17 cellular contexts compared by ENCODE assay signal in genomic region chr1:24349891-24350290, GRCh38. TPM values are rescaled to one million over a fixed set of nuclear protein-coding genes. Genes with fewer than 3 reads are reported as not detected.
A peak's percentile ranks its signal among the peaks of the same experiment; 100 is the strongest.
DNase-seq lines count a peak whose midpoint lies in the region; ATAC-seq lines count a peak whose summit lies in the region.
"Had no signal": no experiment of that assay in that cellular context is flagged by ENCODE, and none has a peak within 500 bp of the region (broad histone marks: within the 10 kb centered on the region; RNA-seq: fewer than 3 reads in every experiment).

No MANE protein-coding gene starts in this region.

- no peak for ATAC-seq in activated CD8-positive, alpha-beta memory T cell treated with anti-CD3 and anti-CD28 coated beads, Interleukin-2, amount 10 ng/mL, durations not matched to agents 7 days and 5 days
- peak; percentile 59 for ATAC-seq in stimulated activated effector memory CD8-positive, alpha-beta T cell treated with anti-CD3 and anti-CD28 coated beads, Interleukin-12 subunit alpha, Interleukin-12 subunit beta, amount 100 ng/mL, for 72 hours
- ATAC-seq: heart left ventricle; naive thymus-derived CD4-positive, alpha-beta T cell had no signal

- peak overlapping the region; percentile 11 for H3K27ac Mint-ChIP-seq in activated CD8-positive, alpha-beta memory T cell treated with anti-CD3 and anti-CD28 coated beads, Interleukin-2, amount 10 ng/mL, durations not matched to agents 7 days and 5 days
- peak overlapping the region; percentile 83 for H3K27ac Mint-ChIP-seq in activated T-helper 1 cell treated with anti-CD3 and anti-CD28 coated beads, Interleukin-12 subunit alpha, Interleukin-12 subunit beta, Interleukin-2, Interleukin-4 antibody, amounts not matched to agents 30 ng/mL and 10 ng/mL and 1 ng/mL, durations not matched to agents 14 hours and 24 hours and 36 hours
- H3K27ac Mint-ChIP-seq in stimulated activated effector memory CD8-positive, alpha-beta T cell treated with anti-CD3 and anti-CD28 coated beads, Interleukin-12 subunit alpha, Interleukin-12 subunit beta, amount 100 ng/mL, for 72 hours = peak overlapping the region; percentile 86
- H3K27ac Mint-ChIP-seq: progenitor cell of endocrine pancreas had no signal

- peaks cover 34% of the 10 kb centered on the region for H3K4me1 Mint-ChIP-seq in activated CD8-positive, alpha-beta memory T cell treated with anti-CD3 and anti-CD28 coated beads, Interleukin-2, amount 10 ng/mL, durations not matched to agents 7 days and 5 days
- peaks cover 45% of the 10 kb centered on the region for H3K4me1 Mint-ChIP-seq in activated T-helper 1 cell treated with anti-CD3 and anti-CD28 coated beads, Interleukin-12 subunit alpha, Interleukin-12 subunit beta, Interleukin-2, Interleukin-4 antibody, amounts not matched to agents 30 ng/mL and 10 ng/mL and 1 ng/mL, durations not matched to agents 14 hours and 24 hours and 36 hours (ENCODE audit: low read depth)
- peaks cover 43% of the 10 kb centered on the region for H3K4me1 Mint-ChIP-seq in stimulated activated effector memory CD8-positive, alpha-beta T cell treated with anti-CD3 and anti-CD28 coated beads, Interleukin-12 subunit alpha, Interleukin-12 subunit beta, amount 100 ng/mL, for 72 hours

- peaks cover 4% of the 10 kb centered on the region for H3K27me3 Mint-ChIP-seq in activated CD8-positive, alpha-beta memory T cell treated with anti-CD3 and anti-CD28 coated beads, Interleukin-2, amount 10 ng/mL, durations not matched to agents 7 days and 5 days
- H3K27me3 Mint-ChIP-seq in activated T-helper 1 cell treated with anti-CD3 and anti-CD28 coated beads, Interleukin-12 subunit alpha, Interleukin-12 subunit beta, Interleukin-2, Interleukin-4 antibody, amounts not matched to agents 30 ng/mL and 10 ng/mL and 1 ng/mL, durations not matched to agents 14 hours and 24 hours and 36 hours (ENCODE audit: insufficient read depth) = peaks cover 10% of the 10 kb centered on the region
- H3K27me3 Mint-ChIP-seq: CD4-positive, CD25-positive, alpha-beta regulatory T cell had no signal

- no peaks in the 10 kb centered on the region for H3K36me3 Mint-ChIP-seq in activated CD8-positive, alpha-beta memory T cell treated with anti-CD3 and anti-CD28 coated beads, Interleukin-2, amount 10 ng/mL, durations not matched to agents 7 days and 5 days
- no peaks in the 10 kb centered on the region for H3K36me3 Mint-ChIP-seq in activated T-helper 1 cell treated with anti-CD3 and anti-CD28 coated beads, Interleukin-12 subunit alpha, Interleukin-12 subunit beta, Interleukin-2, Interleukin-4 antibody, amounts not matched to agents 30 ng/mL and 10 ng/mL and 1 ng/mL, durations not matched to agents 14 hours and 24 hours and 36 hours (ENCODE audit: low read depth)
- H3K36me3 Mint-ChIP-seq in stimulated activated effector memory CD8-positive, alpha-beta T cell treated with anti-CD3 and anti-CD28 coated beads, Interleukin-12 subunit alpha, Interleukin-12 subunit beta, amount 100 ng/mL, for 72 hours = no peaks in the 10 kb centered on the region

- intact Hi-C loops in activated T-helper 1 cell treated with anti-CD3 and anti-CD28 coated beads, Interleukin-12 subunit alpha, Interleukin-12 subunit beta, Interleukin-2, Interleukin-4 antibody, amounts not matched to agents 30 ng/mL and 10 ng/mL and 1 ng/mL, durations not matched to agents 14 hours and 24 hours and 36 hours (cut with micrococcal nuclease) = loop anchor here (1.0 kb wide), 1 partner anchor 28 kb away; no protein-coding TSS in a partner anchor
- intact Hi-C loops in head of caudate nucleus (cut with DNase I) = no loop called here

- CTCF ChIA-PET in activated CD8-positive, alpha-beta memory T cell treated with anti-CD3 and anti-CD28 coated beads, Interleukin-2, amount 10 ng/mL, durations not matched to agents 7 days and 5 days (lab: Charles Lee) = interaction anchor here (3.1 kb wide), 1 partner anchor 149 kb away, joined by 14 read pairs; no protein-coding TSS in a partner anchor

- DNase-seq in activated CD8-positive, alpha-beta memory T cell treated with anti-CD3 and anti-CD28 coated beads, Interleukin-2, amount 10 ng/mL, durations not matched to agents 7 days and 5 days = no peak
- DNase-seq in activated CD8-positive, alpha-beta memory T cell treated with anti-CD3 and anti-CD28 coated beads, Interleukin-2, amount 50 U/mL, for 4 hours = no peak
- no peak for DNase-seq in activated T-helper 1 cell treated with anti-CD3 and anti-CD28 coated beads, Interleukin-12 subunit alpha, Interleukin-12 subunit beta, Interleukin-2, Interleukin-4 antibody, amounts not matched to agents 30 ng/mL and 10 ng/mL and 1 ng/mL, durations not matched to agents 14 hours and 24 hours and 36 hours (ENCODE audit: low spot score)
- DNase-seq in head of caudate nucleus = peak in 34 of 42 donors; percentile 15 to 83 (median 44)
- DNase-seq in stimulated activated effector memory CD8-positive, alpha-beta T cell treated with anti-CD3 and anti-CD28 coated beads, Interleukin-12 subunit alpha, Interleukin-12 subunit beta, amount 100 ng/mL, for 72 hours (ENCODE audit: low spot score in 2 of 2) = no peak
- DNase-seq in effector CD4-positive, alpha-beta T cell = no peak
- no peak for DNase-seq in NCI-H510A treated with DMSO at 0.1 percent for 48 hours (lab: John Stamatoyannopoulos, UW)
- DNase-seq in HK-2 (ENCODE audit: unreplicated experiment) = no peak
- DNase-seq: ACHN, heart left ventricle, KBM-7, OCI-M1, T-helper 9 cell had no signal

- H3K9me3 Mint-ChIP-seq in activated CD8-positive, alpha-beta memory T cell treated with anti-CD3 and anti-CD28 coated beads, Interleukin-2, amount 10 ng/mL, durations not matched to agents 7 days and 5 days (ENCODE audit: low read depth) = no peaks in the 10 kb centered on the region
- H3K9me3 Mint-ChIP-seq in activated T-helper 1 cell treated with anti-CD3 and anti-CD28 coated beads, Interleukin-12 subunit alpha, Interleukin-12 subunit beta, Interleukin-2, Interleukin-4 antibody, amounts not matched to agents 30 ng/mL and 10 ng/mL and 1 ng/mL, durations not matched to agents 14 hours and 24 hours and 36 hours = no peaks in the 10 kb centered on the region
- H3K9me3 Mint-ChIP-seq in stimulated activated effector memory CD8-positive, alpha-beta T cell treated with anti-CD3 and anti-CD28 coated beads, Interleukin-12 subunit alpha, Interleukin-12 subunit beta, amount 100 ng/mL, for 72 hours = no peaks in the 10 kb centered on the region
- H3K9me3 Mint-ChIP-seq: CD4-positive, CD25-positive, alpha-beta regulatory T cell; naive thymus-derived CD4-positive, alpha-beta T cell had no signal

- H3K4me3 Mint-ChIP-seq in activated CD8-positive, alpha-beta memory T cell treated with anti-CD3 and anti-CD28 coated beads, Interleukin-2, amount 10 ng/mL, durations not matched to agents 7 days and 5 days = no peak overlapping the region
- peak overlapping the region; percentile 61 for H3K4me3 Mint-ChIP-seq in activated T-helper 1 cell treated with anti-CD3 and anti-CD28 coated beads, Interleukin-12 subunit alpha, Interleukin-12 subunit beta, Interleukin-2, Interleukin-4 antibody, amounts not matched to agents 30 ng/mL and 10 ng/mL and 1 ng/mL, durations not matched to agents 14 hours and 24 hours and 36 hours
- no peak overlapping the region for H3K4me3 Mint-ChIP-seq in stimulated activated effector memory CD8-positive, alpha-beta T cell treated with anti-CD3 and anti-CD28 coated beads, Interleukin-12 subunit alpha, Interleukin-12 subunit beta, amount 100 ng/mL, for 72 hours
- H3K4me3 Mint-ChIP-seq: CD4-positive, CD25-positive, alpha-beta regulatory T cell had no signal

RNA-seq across cellular contexts. Expression of gene GRHL3, which starts 30.7 kb away (rescaled TPM):
- under 1 TPM in 1 of 2 experiments, not detected in 1; 0.85 TPM for total RNA-seq in activated CD8-positive, alpha-beta memory T cell treated with anti-CD3 and anti-CD28 coated beads, Interleukin-2, amount 10 ng/mL, durations not matched to agents 7 days and 5 days
- total RNA-seq in activated T-helper 1 cell treated with anti-CD3 and anti-CD28 coated beads, Interleukin-12 subunit alpha, Interleukin-12 subunit beta, Interleukin-2, Interleukin-4 antibody, amounts not matched to agents 30 ng/mL and 10 ng/mL and 1 ng/mL, durations not matched to agents 14 hours and 24 hours and 36 hours = not detected in 2 replicates
- total RNA-seq: CD4-positive, CD25-positive, alpha-beta regulatory T cell; lung microvascular endothelial cell; naive thymus-derived CD4-positive, alpha-beta T cell had no signal

Comparison
In these comparisons a context has a peak if more than half of its experiments do, and no peak if none do; other contexts are left out.
1. DNase-seq: peak in head of caudate nucleus (34 of 42); none in activated CD8-positive, alpha-beta memory T cell treated with anti-CD3 and anti-CD28 coated beads, Interleukin-2, amount 10 ng/mL, durations not matched to agents 7 days and 5 days (single experiment), activated CD8-positive, alpha-beta memory T cell treated with anti-CD3 and anti-CD28 coated beads, Interleukin-2, amount 50 U/mL, for 4 hours (single experiment), activated T-helper 1 cell treated with anti-CD3 and anti-CD28 coated beads, Interleukin-12 subunit alpha, Interleukin-12 subunit beta, Interleukin-2, Interleukin-4 antibody, amounts not matched to agents 30 ng/mL and 10 ng/mL and 1 ng/mL, durations not matched to agents 14 hours and 24 hours and 36 hours (single experiment), stimulated activated effector memory CD8-positive, alpha-beta T cell treated with anti-CD3 and anti-CD28 coated beads, Interleukin-12 subunit alpha, Interleukin-12 subunit beta, amount 100 ng/mL, for 72 hours (0 of 2), effector CD4-positive, alpha-beta T cell (single experiment), NCI-H510A treated with DMSO at 0.1 percent for 48 hours (single experiment) and HK-2 (single experiment).
2. H3K27ac Mint-ChIP-seq: peak in every context shown above with its lines; median percentile 86 in stimulated activated effector memory CD8-positive, alpha-beta T cell treated with anti-CD3 and anti-CD28 coated beads, Interleukin-12 subunit alpha, Interleukin-12 subunit beta, amount 100 ng/mL, for 72 hours; 83 in activated T-helper 1 cell treated with anti-CD3 and anti-CD28 coated beads, Interleukin-12 subunit alpha, Interleukin-12 subunit beta, Interleukin-2, Interleukin-4 antibody, amounts not matched to agents 30 ng/mL and 10 ng/mL and 1 ng/mL, durations not matched to agents 14 hours and 24 hours and 36 hours; 11 in activated CD8-positive, alpha-beta memory T cell treated with anti-CD3 and anti-CD28 coated beads, Interleukin-2, amount 10 ng/mL, durations not matched to agents 7 days and 5 days.